Comparison of ENCODE assay signal across 12 cellular contexts in the genomic region with DNA sequence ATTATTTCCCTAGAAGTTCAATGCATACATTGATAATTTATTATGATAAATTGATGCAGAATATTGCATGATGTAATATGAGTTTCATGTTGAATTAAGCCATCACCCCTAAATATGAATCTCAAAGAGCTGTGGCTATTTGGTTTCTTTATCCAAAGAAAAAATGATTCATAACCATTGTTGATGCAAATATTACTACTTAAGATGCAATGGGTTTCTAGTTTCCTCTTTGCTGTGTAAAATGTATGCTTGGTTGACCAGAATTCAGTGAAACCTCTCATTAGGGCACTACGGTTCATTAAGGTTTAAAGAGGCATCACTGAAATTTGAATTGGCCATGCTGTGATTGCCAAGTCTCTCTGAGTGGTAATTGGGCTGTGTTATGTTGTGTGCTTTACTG.
DNase-seq lines count a peak whose midpoint lies in the region; ATAC-seq and TF ChIP-seq lines count a peak whose summit lies in the region.
"Had no signal": no experiment of that assay in that cellular context is flagged by ENCODE, and none has a peak within 500 bp of the region (broad histone marks: within the 10 kb centered on the region; RNA-seq: fewer than 3 reads in every experiment).

No MANE protein-coding gene starts in this region.

- TF ChIP-seq POLR2A in adrenal gland (IDR thresholded peaks at IDR 0.05): no peak

- no peak overlapping the region for H3K27ac ChIP-seq in adrenal gland
- H3K27ac ChIP-seq: BLaER1 treated with 17β-estradiol and CSF1 and Interleukin-3, amounts not matched to agents 10 nM and 100 nM; RWPE1 had no signal

- H3K36me3 ChIP-seq in adrenal gland (replicated peaks in 1 of 2): no peaks in the 10 kb centered on the region
- H3K36me3 ChIP-seq: BLaER1 treated with 17β-estradiol and CSF1 and Interleukin-3, amounts not matched to agents 10 nM and 100 nM had no signal

- no peak overlapping the region for H3K4me3 ChIP-seq in adrenal gland
- H3K4me3 ChIP-seq: BLaER1 treated with 17β-estradiol and CSF1 and Interleukin-3, amounts not matched to agents 10 nM and 100 nM had no signal

- no peak for TF ChIP-seq CTCF in adrenal gland (IDR thresholded peaks at IDR 0.05)

- H3K9me3 ChIP-seq in adrenal gland (replicated peaks in 1 of 3): no peaks in the 10 kb centered on the region
- H3K9me3 ChIP-seq: BLaER1 treated with 17β-estradiol and CSF1 and Interleukin-3, amounts not matched to agents 10 nM and 100 nM had no signal

- intact Hi-C loops in adrenal gland (cut with DNase I): no loop called here

- no peaks in the 10 kb centered on the region for H3K27me3 ChIP-seq in adrenal gland
- H3K27me3 ChIP-seq: BLaER1 treated with 17β-estradiol and CSF1 and Interleukin-3, amounts not matched to agents 10 nM and 100 nM had no signal

- no peaks in the 10 kb centered on the region for H3K4me1 ChIP-seq in adrenal gland (replicated peaks in 1 of 2)
- H3K4me1 ChIP-seq: BLaER1 treated with 17β-estradiol and CSF1 and Interleukin-3, amounts not matched to agents 10 nM and 100 nM had no signal

- 71 to 91% (median 87%) methylated on average over 1 of the region's 1 CpG for WGBS in adrenal gland, 4 donors

- peak; percentile 67 for ATAC-seq in GM18511 (IDR thresholded peaks at IDR 0.05; ENCODE audit: unreplicated experiment)
- ATAC-seq in GM21526 (IDR thresholded peaks at IDR 0.05; ENCODE audit: low FRiP score, unreplicated experiment): peak; percentile 41
- peak; percentile 70 for ATAC-seq in HG03175 (IDR thresholded peaks at IDR 0.05; ENCODE audit: unreplicated experiment)
- ATAC-seq in HG03280 (IDR thresholded peaks at IDR 0.05; ENCODE audit: unreplicated experiment): no peak
- ATAC-seq: left ventricle myocardium superior had no signal

- DNase-seq in NCI-H345 treated with DMSO at 0.1 percent for 48 hours (lab: John Stamatoyannopoulos, UW; ENCODE audit: unreplicated experiment) (peak; percentile 45), UCSD-AML1 (lab: John Stamatoyannopoulos, UW; ENCODE audit: unreplicated experiment) (no peak), activated gamma-delta T cell (lab: John Stamatoyannopoulos, UW) (no peak), adrenal gland (no peak)
- DNase-seq: amygdala, left ventricle myocardium superior had no signal
